Comparison of ENCODE assay signal across 1 cellular context in the genomic region with DNA sequence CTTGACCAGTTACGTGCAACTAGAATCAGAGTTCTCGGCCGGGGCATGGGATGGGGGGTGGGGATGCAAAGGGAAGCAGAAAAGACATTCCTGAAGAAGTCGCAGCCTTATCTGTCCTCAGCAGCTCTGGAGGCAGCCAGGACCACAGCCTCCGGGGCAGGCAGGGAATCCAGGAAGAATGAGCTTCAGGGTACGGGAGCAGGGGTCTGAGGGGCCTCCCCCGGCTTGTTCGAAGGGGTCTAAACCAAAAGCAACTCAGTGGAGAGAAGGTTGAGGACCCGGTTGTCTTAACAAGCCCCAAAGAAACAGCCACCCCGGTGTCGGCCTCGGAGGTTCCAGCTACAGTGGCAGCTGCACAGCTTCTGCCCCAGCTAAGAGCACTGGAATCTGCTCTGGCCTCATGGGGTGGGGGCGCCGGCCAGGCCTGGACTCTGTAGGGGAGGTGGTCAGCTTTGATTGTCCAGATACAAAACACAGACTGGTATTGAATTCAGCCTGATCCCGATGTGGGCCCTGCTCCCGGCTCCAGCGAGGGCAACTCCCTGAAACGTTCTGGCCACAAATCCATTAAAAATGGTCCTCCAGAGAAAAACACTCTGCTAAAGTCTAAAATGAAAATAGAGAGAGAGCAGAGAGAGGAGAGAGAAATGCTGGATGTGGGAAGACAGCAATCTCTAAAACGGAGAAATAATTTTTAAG.
TF ChIP-seq lines count a peak whose summit lies in the region.

No MANE protein-coding gene starts in this region.

TF ChIP-seq in H1, 55 proteins besides CTCF, POLR2A, EP300 and RAD21:
- TF ChIP-seq, protein P1, sequence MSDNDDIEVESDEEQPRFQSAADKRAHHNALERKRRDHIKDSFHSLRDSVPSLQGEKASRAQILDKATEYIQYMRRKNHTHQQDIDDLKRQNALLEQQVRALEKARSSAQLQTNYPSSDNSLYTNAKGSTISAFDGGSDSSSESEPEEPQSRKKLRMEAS (IDR thresholded peaks at IDR 0.05): no peak
- no peak for TF ChIP-seq HDAC2 (IDR thresholded peaks at IDR 0.05; ENCODE audit: borderline replicate concordance in 1 of 2, low read depth in 2 of 2, low read length in 2 of 2)
- TF ChIP-seq EZH2 (IDR thresholded peaks at IDR 0.05; ENCODE audit: low read depth, low read length, severe bottlenecking): peak; percentile 93
- peak; percentile 61 for TF ChIP-seq CTBP2 (IDR thresholded peaks at IDR 0.05; ENCODE audit: borderline replicate concordance, insufficient read depth, insufficient read length, low read length)
- TF ChIP-seq CBX8 (IDR thresholded peaks at IDR 0.05; ENCODE audit: borderline replicate concordance, low read depth, low read length): peak; percentile 60; the same call in 1 of the 2 replicates
- TF ChIP-seq RNF2 (IDR thresholded peaks at IDR 0.05; ENCODE audit: borderline replicate concordance, low read depth, low read length, missing control alignments, poor library complexity, severe bottlenecking): no peak
- TF ChIP-seq SUZ12 (IDR thresholded peaks at IDR 0.05; ENCODE audit: low read length): peak; percentile 91
